In the genomic region with DNA sequence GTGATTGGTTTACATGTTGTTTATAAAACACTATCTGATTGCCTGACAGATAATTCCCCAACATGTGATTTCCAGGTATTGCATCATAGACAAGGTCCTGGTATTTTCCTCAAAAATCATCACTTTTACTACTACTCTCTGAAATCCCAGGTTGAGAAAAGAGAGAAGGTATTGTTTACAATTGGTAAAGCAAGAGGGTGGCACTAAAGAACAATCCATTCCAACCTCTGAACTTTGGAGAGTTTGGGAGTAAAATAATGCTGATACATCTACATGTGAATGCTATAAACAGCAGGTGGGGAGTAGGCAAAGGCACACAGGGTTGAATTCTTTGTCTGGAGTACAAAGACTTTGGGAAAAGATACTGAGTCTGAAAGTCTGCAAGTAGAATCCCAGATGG, we compare ENCODE assay signal across 14 cellular contexts.
"Had no signal": no experiment of that assay in that cellular context is flagged by ENCODE, and none has a peak within 500 bp of the region (broad histone marks: within the 10 kb centered on the region; RNA-seq: fewer than 3 reads in every experiment).

No MANE protein-coding gene starts in this region.

- DNase-seq: activated CD4-positive, alpha-beta T cell treated with anti-CD3 and anti-CD28 coated beads for 4 hours; activated CD8-positive, alpha-beta T cell treated with anti-CD3 and anti-CD28 coated beads for 36 hours; activated gamma-delta T cell; activated T-cell treated with anti-CD3 and anti-CD28 coated beads, Interleukin-2, amount 50 U/mL, for 48 hours; left colon; midbrain; pancreas; stimulated activated CD4-positive, alpha-beta T cell treated with anti-CD3 and anti-CD28 coated beads, Interleukin-1b, Interleukin-23, amount 100 ng/mL, for 48 hours had no signal

- H3K27ac ChIP-seq: cardiac muscle cell, pancreas had no signal

- H3K4me3 Mint-ChIP-seq: activated CD8-positive, alpha-beta T cell treated with anti-CD3 and anti-CD28 coated beads for 36 hours; T-helper 1 cell treated with Interleukin-12 subunit alpha and Interleukin-12 subunit beta and Interleukin-4 antibody, amounts not matched to agents 30 μg/mL and 1 μg/mL, for 36 hours had no signal

- H3K27me3 Mint-ChIP-seq: activated CD8-positive, alpha-beta T cell treated with anti-CD3 and anti-CD28 coated beads for 36 hours had no signal

- H3K4me3 ChIP-seq: cardiac muscle cell, lung, pancreas had no signal

- H3K9me3 Mint-ChIP-seq: activated CD8-positive, alpha-beta T cell treated with anti-CD3 and anti-CD28 coated beads for 36 hours; T-helper 1 cell treated with Interleukin-12 subunit alpha and Interleukin-12 subunit beta and Interleukin-4 antibody, amounts not matched to agents 30 μg/mL and 1 μg/mL, for 36 hours had no signal

- H3K9me3 ChIP-seq: pancreas had no signal

- H3K27ac Mint-ChIP-seq: activated CD8-positive, alpha-beta T cell treated with anti-CD3 and anti-CD28 coated beads for 36 hours; activated naive CD4-positive, alpha-beta T cell treated with anti-CD3 and anti-CD28 coated beads, Interleukin-2, amount 50 U/mL, for 72 hours; T-helper 1 cell treated with Interleukin-12 subunit alpha and Interleukin-12 subunit beta and Interleukin-4 antibody, amounts not matched to agents 30 μg/mL and 1 μg/mL, for 36 hours had no signal

- ATAC-seq: activated CD8-positive, alpha-beta T cell treated with anti-CD3 and anti-CD28 coated beads for 36 hours; activated naive CD4-positive, alpha-beta T cell treated with anti-CD3 and anti-CD28 coated beads, Interleukin-2, amount 50 U/mL, for 72 hours; left colon; pancreas had no signal

- H3K36me3 ChIP-seq: cardiac muscle cell, pancreas had no signal

- FAIRE-seq: endometrium, islet of Langerhans, pancreas had no signal

- H3K4me1 ChIP-seq: pancreas had no signal

- H3K27me3 ChIP-seq: cardiac muscle cell, pancreas had no signal

- H3K36me3 Mint-ChIP-seq: activated naive CD4-positive, alpha-beta T cell treated with anti-CD3 and anti-CD28 coated beads, Interleukin-2, amount 50 U/mL, for 72 hours had no signal
